Comparison of ENCODE assay signal across 8 cellular contexts in genomic region chr10:123583639-123584418, GRCh38.
DNase-seq lines count a peak whose midpoint lies in the region; ATAC-seq and TF ChIP-seq lines count a peak whose summit lies in the region.

No MANE protein-coding gene starts in this region.

- H3K9me3 ChIP-seq in mammary epithelial cell (replicated peaks; ENCODE audit: insufficient read depth, low read length), result no peaks in the 10 kb centered on the region

- H3K4me2 ChIP-seq in mammary epithelial cell (ENCODE audit: insufficient read depth, low read depth, low read length), result no peak overlapping the region

- no peak overlapping the region for H3K9ac ChIP-seq in mammary epithelial cell (ENCODE audit: insufficient read depth, low read length)

- ATAC-seq in GM19455 (IDR thresholded peaks at IDR 0.05; ENCODE audit: unreplicated experiment), result no peak
- no peak for ATAC-seq in GM21515 (IDR thresholded peaks at IDR 0.05; ENCODE audit: unreplicated experiment)

- BruUV-seq in mammary epithelial cell (replicated peaks; lab: Mats Ljungman, UMichigan), result no TSS peak

- no peak overlapping the region for H3K27ac ChIP-seq in C4-2B
- H3K27ac ChIP-seq in mammary epithelial cell (ENCODE audit: insufficient read depth, low read depth, low read length), result no peak overlapping the region

- no peak overlapping the region for H3K4me3 ChIP-seq in mammary epithelial cell (replicated peaks in 1 of 3; ENCODE audit: insufficient read depth in 1 of 3, low read depth in 2 of 3, low read length in 3 of 3)

- H4K20me1 ChIP-seq in mammary epithelial cell (ENCODE audit: insufficient read depth, low read length), result no peaks in the 10 kb centered on the region

- no peaks in the 10 kb centered on the region for H3K4me1 ChIP-seq in mammary epithelial cell (ENCODE audit: insufficient read depth, low read length)

- DNase-seq in H4 (ENCODE audit: low spot score), result peak; percentile 71
- peak; percentile 82 for DNase-seq in NCI-H748 (lab: John Stamatoyannopoulos, UW; ENCODE audit: unreplicated experiment)
- DNase-seq in mammary epithelial cell, result peak; percentile 61
- peak; percentile 93 for DNase-seq in islet precursor cell
- peak; percentile 66 for DNase-seq in stimulated activated CD4-positive, alpha-beta T cell treated with anti-CD3 and anti-CD28 coated beads, Interleukin-15, amount 100 ng/mL, for 24 hours

- H3K79me2 ChIP-seq in mammary epithelial cell (ENCODE audit: insufficient read depth, low read length), result no peaks in the 10 kb centered on the region

- in situ Hi-C loops in mammary epithelial cell (cut with MboI; ENCODE audit: low sequenced_read_pairs in 2 of 2), result loop anchor here (5.0 to 10.0 kb wide), 2 partner anchors 383 to 801 kb away; no protein-coding TSS in a partner anchor

- CTCF ChIA-PET in mammary epithelial cell (lab: Charles Lee; ENCODE audit: low non-redundant PET), result no interaction called here

- no peaks in the 10 kb centered on the region for H3K36me3 ChIP-seq in mammary epithelial cell (ENCODE audit: insufficient read depth, low read length)

- TF ChIP-seq CTCF in C4-2B (conservative IDR thresholded peaks at IDR 0.05), result peak; percentile 96
- peak; percentile 77 to 89 for TF ChIP-seq CTCF in mammary epithelial cell (conservative IDR thresholded peaks at IDR 0.05 in 1 of 2, IDR thresholded peaks at IDR 0.05 in 1 of 2; ENCODE audit: extremely low read depth in 1 of 2, insufficient read depth in 1 of 2, low read depth in 1 of 2, low read length in 2 of 2)

- 1% methylated on average over 23 of the region's 24 CpGs for WGBS in mammary epithelial cell (ENCODE audit: low coverage, missing lambda C conversion rate)

- no peak overlapping the region for H2AFZ ChIP-seq in mammary epithelial cell (ENCODE audit: low read depth, low read length)

- H3K27me3 ChIP-seq in mammary epithelial cell (ENCODE audit: insufficient read depth, low read length), result peaks cover 5% of the 10 kb centered on the region

- dilution Hi-C loops in mammary epithelial cell (cut with HindIII; ENCODE audit: low sequenced_read_pairs), result no loop called here

- intact Hi-C loops in mammary epithelial cell (cut with micrococcal nuclease), result loop anchor here (1.0 kb wide), 2 partner anchors 313 to 805 kb away; no protein-coding TSS in a partner anchor
